Comparison of ENCODE assay signal across 1 cellular context in the genomic region with DNA sequence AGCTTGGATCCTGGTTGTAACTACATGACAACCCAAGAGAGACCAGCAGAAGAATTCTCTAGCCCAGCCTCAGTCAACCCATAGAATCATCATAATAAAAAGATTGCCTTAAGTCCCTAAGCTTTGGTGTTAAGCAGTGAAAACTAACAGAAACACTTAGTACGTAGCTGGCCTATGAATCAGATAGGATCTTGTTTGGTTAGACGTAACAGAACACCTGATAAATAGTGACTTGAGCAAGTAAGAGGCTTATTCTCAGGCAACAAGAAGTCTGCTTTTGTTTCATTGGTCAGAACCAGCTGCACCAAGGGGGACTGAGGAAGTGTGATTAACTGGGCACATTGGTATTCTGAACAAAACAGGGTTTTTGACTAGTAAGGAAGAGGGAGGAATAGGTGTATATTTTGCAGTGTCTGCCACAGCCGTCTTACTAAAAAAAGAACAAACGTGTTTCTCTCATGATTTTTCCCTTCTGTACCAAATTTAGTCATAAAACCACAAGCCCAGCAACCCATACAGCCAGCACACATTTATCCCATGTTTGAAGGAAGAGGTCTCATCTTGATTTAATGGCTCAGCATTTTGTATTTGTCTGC.
TF ChIP-seq lines count a peak whose summit lies in the region.

No MANE protein-coding gene starts in this region.

TF ChIP-seq in H1, 55 proteins besides CTCF, POLR2A, EP300 and RAD21:
- TF ChIP-seq FOSL1 (IDR thresholded peaks at IDR 0.05; ENCODE audit: insufficient read depth, low read depth, low read length) (no peak), SAP30 (IDR thresholded peaks at IDR 0.05; ENCODE audit: insufficient read depth, insufficient replicate concordance, low read length) (no peak), ASH2L (IDR thresholded peaks at IDR 0.05; ENCODE audit: low read length) (no peak), NRF1 (IDR thresholded peaks at IDR 0.05; ENCODE audit: low read depth, low read length) (no peak), CBX8 (IDR thresholded peaks at IDR 0.05; ENCODE audit: borderline replicate concordance, low read depth, low read length) (no peak), CEBPB (IDR thresholded peaks at IDR 0.05; ENCODE audit: low read depth, low read length) (no peak), GABPA (IDR thresholded peaks at IDR 0.05; ENCODE audit: borderline replicate concordance, insufficient read depth, low read length) (no peak), RFX5 (IDR thresholded peaks at IDR 0.05; ENCODE audit: borderline replicate concordance, low read depth, low read length) (no peak), MAFK (IDR thresholded peaks at IDR 0.05; ENCODE audit: low read depth, low read length) (no peak), PHF8 (conservative IDR thresholded peaks at IDR 0.05; ENCODE audit: low read depth, low read length) (no peak)
- TF ChIP-seq, protein P1, sequence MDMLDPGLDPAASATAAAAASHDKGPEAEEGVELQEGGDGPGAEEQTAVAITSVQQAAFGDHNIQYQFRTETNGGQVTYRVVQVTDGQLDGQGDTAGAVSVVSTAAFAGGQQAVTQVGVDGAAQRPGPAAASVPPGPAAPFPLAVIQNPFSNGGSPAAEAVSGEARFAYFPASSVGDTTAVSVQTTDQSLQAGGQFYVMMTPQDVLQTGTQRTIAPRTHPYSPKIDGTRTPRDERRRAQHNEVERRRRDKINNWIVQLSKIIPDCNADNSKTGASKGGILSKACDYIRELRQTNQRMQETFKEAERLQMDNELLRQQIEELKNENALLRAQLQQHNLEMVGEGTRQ (IDR thresholded peaks at IDR 0.05; ENCODE audit: low read length) = no peak
- TF ChIP-seq, protein P2, sequence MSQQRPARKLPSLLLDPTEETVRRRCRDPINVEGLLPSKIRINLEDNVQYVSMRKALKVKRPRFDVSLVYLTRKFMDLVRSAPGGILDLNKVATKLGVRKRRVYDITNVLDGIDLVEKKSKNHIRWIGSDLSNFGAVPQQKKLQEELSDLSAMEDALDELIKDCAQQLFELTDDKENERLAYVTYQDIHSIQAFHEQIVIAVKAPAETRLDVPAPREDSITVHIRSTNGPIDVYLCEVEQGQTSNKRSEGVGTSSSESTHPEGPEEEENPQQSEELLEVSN (IDR thresholded peaks at IDR 0.05) = no peak
TF ChIP-seq in H1: peak in this region for 0.
